In the genomic region with DNA sequence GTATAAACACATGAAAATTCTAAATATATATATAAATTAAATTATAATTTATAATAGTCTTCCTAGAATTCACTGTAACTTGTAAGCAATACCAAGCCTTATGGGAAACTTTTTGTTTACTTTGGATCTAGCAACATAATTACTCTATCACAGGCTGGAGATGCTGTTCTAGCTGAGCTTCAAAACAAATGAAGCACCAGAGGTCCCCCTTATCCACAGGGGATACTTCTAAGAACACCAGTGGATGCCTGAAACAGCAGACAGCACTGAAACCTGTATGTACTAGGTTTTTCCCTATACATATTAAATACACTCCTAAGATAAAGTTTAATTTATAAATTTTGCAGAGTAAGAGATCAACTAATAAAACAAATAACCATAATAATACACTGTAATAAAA, we compare ENCODE assay signal across 27 cellular contexts.
DNase-seq lines count a peak whose midpoint lies in the region; ATAC-seq and TF ChIP-seq lines count a peak whose summit lies in the region.
"Had no signal": no experiment of that assay in that cellular context is flagged by ENCODE, and none has a peak within 500 bp of the region (broad histone marks: within the 10 kb centered on the region; RNA-seq: fewer than 3 reads in every experiment).

No MANE protein-coding gene starts in this region.

- intact Hi-C loops in left ventricle myocardium superior (cut with micrococcal nuclease) (loop anchor here (5.0 kb wide), 1 partner anchor 41 kb away; no protein-coding TSS in a partner anchor), right cardiac atrium (cut with DNase I) (loop anchor here in 1 of 4 donors (10.0 kb wide), 1 partner anchor 91 kb away; no protein-coding TSS in a partner anchor)

- H3K27ac ChIP-seq in right cardiac atrium (ENCODE audit: low read length) (no peak overlapping the region), temporal lobe (ENCODE audit: low read depth, low read length) (peak overlapping the region; percentile 85)
- H3K27ac ChIP-seq: cardiac muscle cell, hepatocyte, skin epidermis, upper lobe of left lung had no signal

- DNase-seq in left ventricle myocardium superior (no peak), right cardiac atrium (no peak), cardiac fibroblast (ENCODE audit: low read depth in 2 of 2) (peak; percentile 20 to 43), globus pallidus (ENCODE audit: low spot score) (peak; percentile 44), cerebellar nuclear complex (lab: John Stamatoyannopoulos, UW) (no peak)
- DNase-seq in stimulated activated naive CD8-positive, alpha-beta T cell treated with anti-CD3 and anti-CD28 coated beads, Interleukin-15, Interleukin-2, amounts not matched to agents 100 U/mL and 50 U/mL, for 24 hours: no peak
- DNase-seq: activated CD4-positive, alpha-beta T cell treated with anti-CD3 and anti-CD28 coated beads, Interleukin-2, amount 50 U/mL, for 4 hours; activated CD4-positive, CD25-positive, alpha-beta regulatory T cell; activated naive CD4-positive, alpha-beta T cell treated with anti-CD3 and anti-CD28 coated beads for 36 hours; CD8-positive, alpha-beta T cell; foreskin fibroblast; left colon; MV-4-11; naive thymus-derived CD4-positive, alpha-beta T cell; NCI-H1436 treated with DMSO at 0.1 percent for 48 hours; NCI-H2107; NCI-H510A treated with DMSO at 0.1 percent for 48 hours; occipital lobe; SHP77 treated with DMSO at 0.1 percent for 48 hours; stimulated activated CD4-positive, alpha-beta T cell treated with anti-CD3 and anti-CD28 coated beads, Interleukin-2, amount 100 ng/mL, for 24 hours; upper lobe of left lung had no signal

- H3K4me3 ChIP-seq in right cardiac atrium (ENCODE audit: low read length): no peak overlapping the region
- no peak overlapping the region for H3K4me3 ChIP-seq in cardiac fibroblast (replicated peaks in 1 of 2; ENCODE audit: low read depth in 2 of 2, low read length in 2 of 2)
- H3K4me3 ChIP-seq: cardiac muscle cell, hepatocyte, skin epidermis, upper lobe of left lung had no signal

- H3K9me3 ChIP-seq in right cardiac atrium (ENCODE audit: control insufficient read depth, low read length): no peaks in the 10 kb centered on the region
- H3K9me3 ChIP-seq: upper lobe of left lung had no signal

- no peaks in the 10 kb centered on the region for H3K27me3 ChIP-seq in right cardiac atrium (ENCODE audit: control insufficient read depth, insufficient read depth)
- H3K27me3 ChIP-seq: cardiac muscle cell, hepatocyte, upper lobe of left lung had no signal

- TF ChIP-seq CTCF in cardiac fibroblast (IDR thresholded peaks at IDR 0.05; ENCODE audit: low read depth, low read length): no peak

- ATAC-seq in left ventricle myocardium superior: peak; percentile 33
- ATAC-seq in right cardiac atrium: no peak
- ATAC-seq in stimulated activated naive CD8-positive, alpha-beta T cell treated with anti-CD3 and anti-CD28 coated beads, Interleukin-15, Interleukin-2, amounts not matched to agents 100 U/mL and 50 U/mL, for 24 hours: no peak
- ATAC-seq in HG03108 (IDR thresholded peaks at IDR 0.05; ENCODE audit: unreplicated experiment): no peak
- ATAC-seq: CD8-positive, alpha-beta T cell; left colon; naive thymus-derived CD4-positive, alpha-beta T cell; Panc1 had no signal

- H3K4me1 ChIP-seq in right cardiac atrium (ENCODE audit: control insufficient read depth, insufficient read depth, low read length): no peaks in the 10 kb centered on the region

Comparison
In these comparisons a context has a peak if more than half of its experiments do, and no peak if none do; other contexts are left out.
1. DNase-seq: peak in cardiac fibroblast (2 of 2) and globus pallidus (single experiment); none in left ventricle myocardium superior (single experiment), right cardiac atrium (0 of 3), stimulated activated naive CD8-positive, alpha-beta T cell treated with anti-CD3 and anti-CD28 coated beads, Interleukin-15, Interleukin-2, amounts not matched to agents 100 U/mL and 50 U/mL, for 24 hours (single experiment) and cerebellar nuclear complex (0 of 2).